In genomic region chr1:6591222-6591621, GRCh38 we compare ENCODE assay signal across 14 cellular contexts. TPM values are rescaled to one million over a fixed set of nuclear protein-coding genes. Genes with fewer than 3 reads are reported as not detected.
DNase-seq lines count a peak whose midpoint lies in the region; ATAC-seq and TF ChIP-seq lines count a peak whose summit lies in the region.
"Had no signal": no experiment of that assay in that cellular context is flagged by ENCODE, and none has a peak within 500 bp of the region (broad histone marks: within the 10 kb centered on the region; RNA-seq: fewer than 3 reads in every experiment).

No MANE protein-coding gene starts in this region.

- no peaks in the 10 kb centered on the region for H3K27me3 ChIP-seq in CD8-positive, alpha-beta memory T cell (ENCODE audit: insufficient read depth, low read length, poor library complexity, severe bottlenecking)
- H3K27me3 ChIP-seq in heart left ventricle: no peaks in the 10 kb centered on the region
- no peaks in the 10 kb centered on the region for H3K27me3 ChIP-seq in osteoblast (ENCODE audit: insufficient read depth, low read length)
- H3K27me3 ChIP-seq in esophagus squamous epithelium: no peaks in the 10 kb centered on the region
- H3K27me3 ChIP-seq: colonic mucosa had no signal

- H3K4me1 Mint-ChIP-seq in CD8-positive, alpha-beta memory T cell: peaks cover 15 to 66% (median 18%) of the 10 kb centered on the region in 3 donors

- no peaks in the 10 kb centered on the region for H3K9me3 Mint-ChIP-seq in CD8-positive, alpha-beta memory T cell
- H3K9me3 Mint-ChIP-seq: nephron progenitor cell, type B pancreatic cell had no signal

- no peak overlapping the region for H3K27ac ChIP-seq in CD8-positive, alpha-beta memory T cell (ENCODE audit: low read depth, low read length)
- H3K27ac ChIP-seq in heart left ventricle (peak overlapping the region in 7 of 12 donors; percentile 2 to 68 (median 20)), osteoblast (ENCODE audit: low read depth, low read length) (no peak overlapping the region), esophagus squamous epithelium (peak overlapping the region in 2 of 4 donors; percentile 28 to 37)
- H3K27ac ChIP-seq: colonic mucosa had no signal

- peaks cover 58% of the 10 kb centered on the region for H3K79me2 ChIP-seq in osteoblast (ENCODE audit: insufficient read depth, low read length)

- H3K4me3 ChIP-seq in CD8-positive, alpha-beta memory T cell (ENCODE audit: low read length): no peak overlapping the region
- H3K4me3 ChIP-seq in heart left ventricle: no peak overlapping the region
- H3K4me3 ChIP-seq in osteoblast (ENCODE audit: insufficient read depth, low read length): no peak overlapping the region
- H3K4me3 ChIP-seq in esophagus squamous epithelium: no peak overlapping the region
- H3K4me3 ChIP-seq: colonic mucosa had no signal

- H4K20me1 ChIP-seq in osteoblast (ENCODE audit: insufficient read depth, low read length): peaks cover 54% of the 10 kb centered on the region

- intact Hi-C loops in heart left ventricle (cut with DNase I): no loop called here
- intact Hi-C loops in esophagus squamous epithelium (cut with DNase I): no loop called here

- peaks cover 0 to 83% (median 4%) of the 10 kb centered on the region in 3 donors for H3K36me3 Mint-ChIP-seq in CD8-positive, alpha-beta memory T cell
- H3K36me3 Mint-ChIP-seq: type B pancreatic cell had no signal

- DNase-seq in CD8-positive, alpha-beta memory T cell: no peak
- DNase-seq in NOMO-1 treated with dmso at 0.1 percent for 144 hours (lab: John Stamatoyannopoulos, UW; ENCODE audit: unreplicated experiment): peak; percentile 41
- no peak for DNase-seq in heart left ventricle
- DNase-seq in osteoblast (ENCODE audit: insufficient read length, low spot score, missing footprints): peak; percentile 64
- no peak for DNase-seq in HuH-7.5 (ENCODE audit: low spot score)
- DNase-seq in kidney glomerular epithelial cell (lab: John Stamatoyannopoulos, UW): no peak
- DNase-seq in putamen (ENCODE audit: low spot score): no peak
- DNase-seq in esophagus squamous epithelium (lab: John Stamatoyannopoulos, UW): no peak
- DNase-seq: activated CD4-positive, alpha-beta T cell treated with anti-CD3 and anti-CD28 coated beads, Interleukin-2, amount 50 U/mL, for 48 hours; colonic mucosa; NCI-H2227 treated with DMSO at 0.1 percent for 48 hours; nephron progenitor cell; T-helper 1 cell had no signal

- TF ChIP-seq POLR2A in heart left ventricle (IDR thresholded peaks at IDR 0.05) (no peak), esophagus squamous epithelium (IDR thresholded peaks at IDR 0.05) (no peak)

- H3K36me3 ChIP-seq in CD8-positive, alpha-beta memory T cell (ENCODE audit: insufficient read depth, low read length): peaks cover 32% of the 10 kb centered on the region
- peaks cover 0 to 93% (median 82%) of the 10 kb centered on the region in 9 donors for H3K36me3 ChIP-seq in heart left ventricle
- H3K36me3 ChIP-seq in osteoblast (ENCODE audit: insufficient read depth, low read length): peaks cover 78% of the 10 kb centered on the region
- H3K36me3 ChIP-seq in esophagus squamous epithelium: peaks cover 59 to 90% (median 70%) of the 10 kb centered on the region in 3 donors
- H3K36me3 ChIP-seq: colonic mucosa had no signal

- no peaks in the 10 kb centered on the region for H3K27me3 Mint-ChIP-seq in CD8-positive, alpha-beta memory T cell
- H3K27me3 Mint-ChIP-seq: type B pancreatic cell had no signal

- 69 to 86% (median 72%) methylated on average over 11 to 13 of the region's 13 CpGs for WGBS in heart left ventricle, 4 donors
- WGBS in esophagus squamous epithelium, 2 donors: 62 to 87% methylated on average over 3 to 8 of the region's 13 CpGs

- POLR2A ChIA-PET in CD8-positive, alpha-beta memory T cell (lab: Charles Lee): interaction anchor here (1.1 kb wide), 1 partner anchor 12 kb away, joined by 3 read pairs; no protein-coding TSS in a partner anchor

- CTCF ChIA-PET in CD8-positive, alpha-beta memory T cell (lab: Charles Lee): interaction anchor here (1.3 kb wide), 1 partner anchor 9 kb away, joined by 4 read pairs; no protein-coding TSS in a partner anchor

- no peak overlapping the region for H3K4me2 ChIP-seq in osteoblast (ENCODE audit: insufficient read depth, low read length)

- peak; percentile 8 to 38 (median 25) for ATAC-seq in heart left ventricle

- no peak overlapping the region for H2AFZ ChIP-seq in osteoblast (ENCODE audit: low read length)

- H3K4me1 ChIP-seq in CD8-positive, alpha-beta memory T cell (ENCODE audit: insufficient read depth, low read length): peaks cover 25% of the 10 kb centered on the region
- H3K4me1 ChIP-seq in heart left ventricle (peaks cover 0 to 94% (median 50%) of the 10 kb centered on the region in 12 donors), osteoblast (ENCODE audit: insufficient read depth, low read length) (no peaks in the 10 kb centered on the region), esophagus squamous epithelium (peaks cover 50 to 96% (median 50%) of the 10 kb centered on the region in 3 donors)

- H3K27ac Mint-ChIP-seq in CD8-positive, alpha-beta memory T cell: peak overlapping the region in 5 of 8 donors; percentile 17 to 73 (median 58)
- H3K27ac Mint-ChIP-seq: type B pancreatic cell had no signal

- H3K4me3 Mint-ChIP-seq in CD8-positive, alpha-beta memory T cell: peak overlapping the region in 1 of 7 donors; percentile 47
- H3K4me3 Mint-ChIP-seq: nephron progenitor cell, type B pancreatic cell had no signal

- H3K9me3 ChIP-seq in CD8-positive, alpha-beta memory T cell (ENCODE audit: low read length): no peaks in the 10 kb centered on the region
- H3K9me3 ChIP-seq in heart left ventricle (no peaks in the 10 kb centered on the region), osteoblast (ENCODE audit: low read depth, low read length) (no peaks in the 10 kb centered on the region), esophagus squamous epithelium (no peaks in the 10 kb centered on the region)
- H3K9me3 ChIP-seq: colonic mucosa had no signal

- TF ChIP-seq CTCF in heart left ventricle (IDR thresholded peaks at IDR 0.05): no peak
- TF ChIP-seq CTCF in osteoblast (IDR thresholded peaks at IDR 0.05; ENCODE audit: extremely low read depth, low read depth, low read length): no peak
- no peak for TF ChIP-seq CTCF in esophagus squamous epithelium (IDR thresholded peaks at IDR 0.05)

RNA-seq across cellular contexts. Expression of gene ZBTB48, which starts 11.4 kb away (rescaled TPM):
- 10 to 100 TPM; 25.0 to 31.7 TPM for total RNA-seq in CD8-positive, alpha-beta memory T cell
- 24.1 TPM for polyA plus RNA-seq in CD8-positive, alpha-beta memory T cell
- total RNA-seq in heart left ventricle (10 to 100 TPM in 7 of 9 donors, 1 to 10 TPM in 2; 6.4 to 23.1 (median 11.8) TPM), osteoblast (11.5 and 14.5 TPM in 2 replicates), esophagus squamous epithelium (10 to 100 TPM in 3 of 4 donors, 1 to 10 TPM in 1; 7.2 to 26.0 (median 16.0) TPM)
- 10 to 100 TPM; 12.4 to 17.0 TPM for polyA plus RNA-seq in heart left ventricle

RNA-seq across cellular contexts. Expression of gene KLHL21, which starts 11.4 kb away (rescaled TPM):
- 10 to 100 TPM; 36.4 to 37.3 TPM for total RNA-seq in CD8-positive, alpha-beta memory T cell
- polyA plus RNA-seq in CD8-positive, alpha-beta memory T cell: 31.6 TPM
- total RNA-seq in heart left ventricle (100 to 1,000 TPM in 1 of 9 donors, 10 to 100 TPM in 8; 38.7 to 179 (median 65.4) TPM), osteoblast (76.3 and 86.1 TPM in 2 replicates), esophagus squamous epithelium (10 to 100 TPM; 45.9 to 68.1 (median 55.1) TPM)
- polyA plus RNA-seq in heart left ventricle: 10 to 100 TPM; 28.6 to 47.8 TPM

RNA-seq across cellular contexts. Expression of gene PHF13, which starts 22.3 kb away (rescaled TPM):
- total RNA-seq in CD8-positive, alpha-beta memory T cell: 10 to 100 TPM; 12.5 to 14.0 TPM
- 4.9 TPM for polyA plus RNA-seq in CD8-positive, alpha-beta memory T cell
- total RNA-seq in heart left ventricle (10 to 100 TPM in 2 of 9 donors, 1 to 10 TPM in 7; 3.5 to 11.2 (median 7.9) TPM), osteoblast (13.4 and 16.8 TPM in 2 replicates), esophagus squamous epithelium (10 to 100 TPM in 1 of 4 donors, 1 to 10 TPM in 3; 6.7 to 12.1 (median 8.7) TPM)
- polyA plus RNA-seq in heart left ventricle: 1 to 10 TPM; 2.9 to 7.3 TPM

RNA-seq across cellular contexts. Expression of gene THAP3, which starts 33.4 kb away (rescaled TPM):
- 10 to 100 TPM; 18.3 to 20.6 TPM for total RNA-seq in CD8-positive, alpha-beta memory T cell
- 24.0 TPM for polyA plus RNA-seq in CD8-positive, alpha-beta memory T cell
- total RNA-seq in heart left ventricle (10 to 100 TPM in 7 of 9 donors, 1 to 10 TPM in 2; 7.5 to 20.7 (median 12.1) TPM), osteoblast (19.2 and 19.5 TPM in 2 replicates), esophagus squamous epithelium (10 to 100 TPM in 3 of 4 donors, 1 to 10 TPM in 1; 4.8 to 17.1 (median 13.3) TPM)
- polyA plus RNA-seq in heart left ventricle: 10 to 100 TPM; 21.7 to 22.1 TPM

RNA-seq across cellular contexts. Expression of gene TAS1R1, which starts 36.1 kb away (rescaled TPM):
- not detected for total RNA-seq in CD8-positive, alpha-beta memory T cell
- polyA plus RNA-seq in CD8-positive, alpha-beta memory T cell: not detected
- total RNA-seq in heart left ventricle (not detected), osteoblast (under 0.01 and 0.29 TPM in 2 replicates), esophagus squamous epithelium (not detected)
- not detected for polyA plus RNA-seq in heart left ventricle
- total RNA-seq: colonic mucosa had no signal

Comparison
In these comparisons a context has a peak if more than half of its experiments do, and no peak if none do; other contexts are left out.
1. DNase-seq: peak in NOMO-1 treated with dmso at 0.1 percent for 144 hours (single experiment) and osteoblast (single experiment); none in CD8-positive, alpha-beta memory T cell (0 of 5), heart left ventricle (0 of 5), HuH-7.5 (single experiment), kidney glomerular epithelial cell (single experiment), putamen (single experiment) and esophagus squamous epithelium (single experiment).
2. H3K27ac ChIP-seq: peak in heart left ventricle (7 of 12); none in CD8-positive, alpha-beta memory T cell (single experiment) and osteoblast (single experiment).